ENCODE assay signal across 8 cellular contexts in the genomic region with DNA sequence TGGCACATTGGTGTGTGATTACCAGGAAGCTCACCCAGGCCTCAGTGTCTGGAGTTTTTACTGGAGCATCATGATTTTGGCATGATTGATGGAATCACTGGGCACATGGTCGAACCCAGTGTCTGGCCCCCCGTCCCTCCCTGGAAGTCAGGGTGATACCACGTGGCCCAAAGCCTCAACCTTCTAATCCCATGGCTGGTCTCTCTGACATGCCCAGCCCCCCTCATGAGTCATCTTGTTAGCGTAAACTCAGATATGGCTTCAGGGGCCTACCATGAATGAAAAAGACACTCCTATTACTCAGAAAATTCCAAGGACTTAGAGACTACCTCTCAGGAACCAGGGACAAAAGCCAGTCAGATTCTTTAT.
DNase-seq lines count a peak whose midpoint lies in the region; TF ChIP-seq lines count a peak whose summit lies in the region.

No MANE protein-coding gene starts in this region.

- H3K27me3 Mint-ChIP-seq in nephron progenitor cell (ENCODE audit: low read depth, poor library complexity): peaks cover 4% of the 10 kb centered on the region

- peak; percentile 40 for DNase-seq in COLO668 (lab: John Stamatoyannopoulos, UW; ENCODE audit: unreplicated experiment)
- peak; percentile 96 for DNase-seq in M059J (ENCODE audit: low read depth)
- peak; percentile 66 for DNase-seq in dermis blood vessel endothelial cell
- no peak for DNase-seq in nephron progenitor cell
- no peak for DNase-seq in SK-N-DZ (ENCODE audit: low spot score)
- no peak for DNase-seq in activated naive CD4-positive, alpha-beta T cell (lab: John Stamatoyannopoulos, UW)
- DNase-seq in stimulated activated naive CD4-positive, alpha-beta T cell treated with Interleukin-2 at 50 U/mL for 16 hours (lab: John Stamatoyannopoulos, UW): no peak
- no peak for DNase-seq in NCI-H1694 treated with DMSO at 0.1 percent for 48 hours (lab: John Stamatoyannopoulos, UW)

- peaks cover 91% of the 10 kb centered on the region for H3K4me1 Mint-ChIP-seq in nephron progenitor cell

- no peak for TF ChIP-seq CTCF in nephron progenitor cell (IDR thresholded peaks at IDR 0.05)

- H3K36me3 Mint-ChIP-seq in nephron progenitor cell (ENCODE audit: low read depth): peaks cover 17% of the 10 kb centered on the region

- H3K9me3 Mint-ChIP-seq in nephron progenitor cell: peaks cover 7% of the 10 kb centered on the region

- H3K4me3 Mint-ChIP-seq in nephron progenitor cell: peak overlapping the region; percentile 37

- H3K27ac Mint-ChIP-seq in nephron progenitor cell: peak overlapping the region; percentile 98

Comparison
In these comparisons a context has a peak if more than half of its experiments do, and no peak if none do; other contexts are left out.
1. DNase-seq: peak in COLO668 (single experiment), M059J (single experiment) and dermis blood vessel endothelial cell (single experiment); none in nephron progenitor cell (single experiment), SK-N-DZ (single experiment), activated naive CD4-positive, alpha-beta T cell (0 of 4), stimulated activated naive CD4-positive, alpha-beta T cell treated with Interleukin-2 at 50 U/mL for 16 hours (single experiment) and NCI-H1694 treated with DMSO at 0.1 percent for 48 hours (single experiment).